In the genomic region with DNA sequence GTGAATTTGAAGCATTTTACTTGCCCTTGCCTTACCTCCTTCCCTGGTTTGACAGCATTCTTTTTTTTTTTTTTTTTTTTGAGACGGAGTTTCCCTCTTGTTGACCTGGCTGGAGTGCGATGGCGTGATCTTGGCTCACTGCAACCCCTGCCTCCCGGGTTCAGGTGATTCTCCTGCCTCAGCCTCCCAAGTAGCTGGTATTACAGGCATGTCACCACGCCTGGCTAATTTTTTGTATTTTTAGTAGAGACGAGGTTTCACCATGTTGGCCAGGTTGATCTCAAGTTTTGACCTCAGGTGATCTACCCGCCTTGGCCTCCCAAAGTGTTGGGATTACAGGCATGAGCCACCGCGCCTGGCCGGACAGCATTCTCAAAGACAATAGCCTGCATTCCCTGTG, we compare ENCODE assay signal across 5 cellular contexts.
A peak's percentile ranks its signal among the peaks of the same experiment; 100 is the strongest.
DNase-seq lines count a peak whose midpoint lies in the region; ATAC-seq, FAIRE-seq and TF ChIP-seq lines count a peak whose summit lies in the region.
"Not testable (repeated sequence)": the region's sequence is repeated elsewhere in the genome, so short reads cannot be mapped to it uniquely, and the experiment has no call there.

No MANE protein-coding gene starts in this region.

- not testable (repeated sequence) for H3K9me2 ChIP-seq in GM23338 (ENCODE audit: insufficient read depth)

- not testable (repeated sequence) for H4K12ac ChIP-seq in trophoblast cell (ENCODE audit: low read depth, low read length)

- H3K36me3 Mint-ChIP-seq in GM23338 (ENCODE audit: low read depth), result not testable (repeated sequence)

- H3F3A ChIP-seq in GM23338 (replicated peaks; ENCODE audit: low read depth), result not testable (repeated sequence)

- not testable (repeated sequence) for H3K27me3 ChIP-seq in GM23338 (ENCODE audit: insufficient read depth); H1 (replicated peaks in 1 of 4; ENCODE audit: control insufficient read depth in 3 of 4, extremely low read depth in 1 of 4, insufficient read depth in 3 of 4, low read length in 3 of 4); trophoblast cell (ENCODE audit: insufficient read depth, low read length)

- not testable (repeated sequence) for H4K91ac ChIP-seq in H1 (replicated peaks; ENCODE audit: insufficient read length, low read length); trophoblast cell (ENCODE audit: low read depth, low read length)

- not testable (repeated sequence) for H3K79me2 ChIP-seq in GM23338 (replicated peaks; ENCODE audit: insufficient read depth); H1 (ENCODE audit: control insufficient read depth in 1 of 2, insufficient read depth in 2 of 2, low read length in 2 of 2); trophoblast cell (ENCODE audit: control insufficient read depth, insufficient read depth, low read length, poor library complexity)

- DNase-seq in ELF-1 (ENCODE audit: low read depth, low spot score) (peak; percentile 45), activated gamma-delta T cell (lab: John Stamatoyannopoulos, UW) (peak; percentile 1), trophoblast cell (peak; percentile 78 to 86)
- DNase-seq in GM23338 (ENCODE audit: low spot score); H1 (ENCODE audit: low read depth in 1 of 2, low spot score in 2 of 2): not testable (repeated sequence)

- not testable (repeated sequence) for H2BK12ac ChIP-seq in H1 (ENCODE audit: low read depth, low read length); trophoblast cell (ENCODE audit: low read length)

- H2BK5ac ChIP-seq in H1 (ENCODE audit: low read depth, low read length); trophoblast cell (ENCODE audit: low read depth, low read length, poor library complexity): not testable (repeated sequence)

- H3K4me3 Mint-ChIP-seq in GM23338, result not testable (repeated sequence)

- H4K8ac ChIP-seq in H1 (ENCODE audit: extremely low read depth, insufficient read depth, low read length); trophoblast cell (ENCODE audit: low read depth, low read length): not testable (repeated sequence)

- not testable (repeated sequence) for H3K14ac ChIP-seq in H1 (ENCODE audit: insufficient read length); trophoblast cell (ENCODE audit: low read length)

- CTCF ChIA-PET in H1 (lab: Charles Lee; ENCODE audit: partially characterized antibody), result not testable (repeated sequence)

- not testable (repeated sequence) for H3K36me3 ChIP-seq in GM23338 (ENCODE audit: insufficient read depth); H1 (ENCODE audit: control insufficient read depth in 2 of 4, insufficient read depth in 4 of 4, low read length in 3 of 4); trophoblast cell (ENCODE audit: control insufficient read depth in 1 of 2, insufficient read depth in 2 of 2, low read length in 2 of 2)

- peak overlapping the region; percentile 90; the same call in 1 of the 2 replicates for H2AFZ ChIP-seq in GM23338
- H2AFZ ChIP-seq in H1 (ENCODE audit: low read length), result 0 out of 2 replicates have a peak overlapping the region, but pooled peaks have one; percentile 4
- H2AFZ ChIP-seq in trophoblast cell (ENCODE audit: insufficient read depth, low read length, poor library complexity), result not testable (repeated sequence)

- H3K23me2 ChIP-seq in H1 (ENCODE audit: low read depth, low read length), result not testable (repeated sequence)

- H3K9ac ChIP-seq in H1 (replicated peaks in 1 of 4; ENCODE audit: extremely low read depth in 1 of 4, low read depth in 3 of 4, low read length in 3 of 4); trophoblast cell (ENCODE audit: low read length): not testable (repeated sequence)

- not testable (repeated sequence) for H3K9me3 ChIP-seq in H1 (ENCODE audit: insufficient read depth in 2 of 2, low read depth in 1 of 2, low read length in 1 of 2); trophoblast cell (ENCODE audit: insufficient read depth, low read depth, low read length)

- H3K4me2 ChIP-seq in GM23338; H1 (ENCODE audit: insufficient read depth in 1 of 2, low read depth in 2 of 2, low read length in 2 of 2); trophoblast cell (ENCODE audit: low read length): not testable (repeated sequence)

- H4K5ac ChIP-seq in H1 (ENCODE audit: insufficient read length, low read depth, low read length), result not testable (repeated sequence)

- H3K79me1 ChIP-seq in H1 (ENCODE audit: low read depth, low read length); trophoblast cell (ENCODE audit: low read length): not testable (repeated sequence)

- not testable (repeated sequence) for H3K23ac ChIP-seq in H1 (ENCODE audit: insufficient read length); trophoblast cell (ENCODE audit: low read length)

- not testable (repeated sequence) for ATAC-seq in GM23338

- H2BK15ac ChIP-seq in H1 (ENCODE audit: low read length), result not testable (repeated sequence)

- H3K27me3 Mint-ChIP-seq in GM23338 (ENCODE audit: insufficient read depth, low read depth, poor library complexity), result not testable (repeated sequence)

- POLR2A ChIA-PET in H1 (lab: Charles Lee; ENCODE audit: partially characterized antibody), result not testable (repeated sequence)

- not testable (repeated sequence) for H3K4ac ChIP-seq in H1 (replicated peaks; ENCODE audit: insufficient read length, low read depth, low read length); trophoblast cell (ENCODE audit: low read depth, low read length)

- FAIRE-seq in H1 (lab: Jason Lieb, UNC), result not testable (repeated sequence)

- not testable (repeated sequence) for H4K20me1 ChIP-seq in GM23338 (replicated peaks; ENCODE audit: insufficient read depth); H1 (replicated peaks in 1 of 2; ENCODE audit: control insufficient read depth in 1 of 2, insufficient read depth in 2 of 2, low read length in 2 of 2)

- TF ChIP-seq CTCF in GM23338 (conservative IDR thresholded peaks at IDR 0.05; ENCODE audit: low read depth in 2 of 2); H1 (IDR thresholded peaks at IDR 0.05; ENCODE audit: control extremely low read depth in 1 of 3, insufficient read depth in 1 of 3, low read depth in 1 of 3, low read length in 3 of 3): not testable (repeated sequence)

- not testable (repeated sequence) for TF ChIP-seq POLR2A in H1 (IDR thresholded peaks at IDR 0.05; ENCODE audit: control extremely low read depth in 1 of 2, low read depth in 2 of 2, low read length in 2 of 2)

- not testable (repeated sequence) for H3K18ac ChIP-seq in H1 (ENCODE audit: extremely low read depth, low read length); trophoblast cell (ENCODE audit: low read length)

- H2BK120ac ChIP-seq in H1 (replicated peaks; ENCODE audit: low read depth, low read length); trophoblast cell (ENCODE audit: insufficient read depth, low read length, poor library complexity): not testable (repeated sequence)

- not testable (repeated sequence) for TF ChIP-seq EP300 in H1 (IDR thresholded peaks at IDR 0.05; ENCODE audit: borderline replicate concordance in 1 of 2, low read depth in 2 of 2, low read length in 2 of 2)

- not testable (repeated sequence) for H3K27ac ChIP-seq in GM23338 (ENCODE audit: low read depth); H1 (ENCODE audit: low read depth, low read length); trophoblast cell (ENCODE audit: low read depth, low read length)

- not testable (repeated sequence) for TF ChIP-seq RAD21 in H1 (IDR thresholded peaks at IDR 0.05 in 1 of 2, conservative IDR thresholded peaks at IDR 0.05 in 1 of 2; ENCODE audit: low read depth in 2 of 2, low read length in 2 of 2)

- not testable (repeated sequence) for H3K9me3 Mint-ChIP-seq in GM23338

- H3K56ac ChIP-seq in H1 (replicated peaks; ENCODE audit: insufficient read length, low read depth, low read length), result not testable (repeated sequence)

- H3K27ac Mint-ChIP-seq in GM23338, result not testable (repeated sequence)

- not testable (repeated sequence) for H2BK20ac ChIP-seq in H1 (ENCODE audit: low read length)

- not testable (repeated sequence) for H2AK5ac ChIP-seq in H1 (ENCODE audit: low read depth, low read length); trophoblast cell (ENCODE audit: low read length)

- WGBS in H1 (ENCODE audit: extremely low coverage in 1 of 2, insufficient coverage in 1 of 2, insufficient read length in 1 of 2, insufficient replicate concordance in 2 of 2, low coverage in 1 of 2, low lambda C conversion rate in 2 of 2, missing lambda C conversion rate in 1 of 2), 2 experiments, result 92% methylated on average over 9 of the region's 10 CpGs; no CpG with 5 or more reads in 1 of the 2 experiments
- no CpG with 5 or more reads among the region's 10 CpGs for WGBS in trophoblast cell (ENCODE audit: extremely low coverage, insufficient coverage, insufficient read length)

- not testable (repeated sequence) for H3K4me1 ChIP-seq in GM23338 (ENCODE audit: insufficient read depth); H1 (replicated peaks in 1 of 4; ENCODE audit: control insufficient read depth in 3 of 4, insufficient read depth in 4 of 4, low read length in 3 of 4); trophoblast cell (ENCODE audit: control insufficient read depth in 1 of 2, insufficient read depth in 2 of 2, low read length in 2 of 2)

- H3K4me1 Mint-ChIP-seq in GM23338, result not testable (repeated sequence)

- not testable (repeated sequence) for H3K4me3 ChIP-seq in GM23338; H1 (ENCODE audit: extremely low read depth in 1 of 4, insufficient read depth in 2 of 4, low read depth in 3 of 4, low read length in 4 of 4); trophoblast cell (ENCODE audit: low read depth, low read length)
